ENCODE assay signal across 23 cellular contexts in genomic region chrX:134929813-134930212, GRCh38. TPM values are rescaled to one million over a fixed set of nuclear protein-coding genes. Genes with fewer than 3 reads are reported as not detected.
DNase-seq lines count a peak whose midpoint lies in the region; ATAC-seq, FAIRE-seq and TF ChIP-seq lines count a peak whose summit lies in the region.
"Had no signal": no experiment of that assay in that cellular context is flagged by ENCODE, and none has a peak within 500 bp of the region (broad histone marks: within the 10 kb centered on the region; RNA-seq: fewer than 3 reads in every experiment).

No MANE protein-coding gene starts in this region.

- peaks cover 24% of the 10 kb centered on the region for H3K4me1 ChIP-seq in astrocyte (ENCODE audit: insufficient read depth, low read length)
- H3K4me1 ChIP-seq: BE2C had no signal

- H4K20me1 ChIP-seq in astrocyte (ENCODE audit: insufficient read depth, low read length), result no peaks in the 10 kb centered on the region

- H3K4me3 ChIP-seq in astrocyte (ENCODE audit: insufficient read depth, low read depth, low read length), result no peak overlapping the region
- H3K4me3 ChIP-seq: ovary, skin epidermis had no signal

- ATAC-seq in GM18867 (IDR thresholded peaks at IDR 0.05; ENCODE audit: unreplicated experiment), result no peak

- no peaks in the 10 kb centered on the region for H3K36me3 ChIP-seq in astrocyte (ENCODE audit: insufficient read depth, low read length)
- H3K36me3 ChIP-seq: BE2C, ovary had no signal

- no peak overlapping the region for H3K9ac ChIP-seq in astrocyte (ENCODE audit: low read length)

- TF ChIP-seq CTCF in astrocyte (IDR thresholded peaks at IDR 0.05; ENCODE audit: insufficient read depth, low read depth, low read length), result no peak

- no peaks in the 10 kb centered on the region for H3K36me3 Mint-ChIP-seq in activated CD4-positive, alpha-beta T cell treated with anti-CD3 and anti-CD28 coated beads, Interleukin-2, amount 10 ng/mL, durations not matched to agents 24 days and 14 days (ENCODE audit: low read depth)
- H3K36me3 Mint-ChIP-seq in T-helper 2 cell treated with Interferon-gamma antibody and Interleukin-4, amounts not matched to agents 5 μg/mL and 100 μg/mL, for 36 hours (ENCODE audit: low read depth), result peaks cover 3% of the 10 kb centered on the region
- no peaks in the 10 kb centered on the region for H3K36me3 Mint-ChIP-seq in astrocyte (ENCODE audit: low read depth, unreplicated experiment)
- H3K36me3 Mint-ChIP-seq: type B pancreatic cell had no signal

- peak; percentile 78 for DNase-seq in activated CD4-positive, alpha-beta T cell treated with anti-CD3 and anti-CD28 coated beads, Interleukin-2, amount 10 ng/mL, durations not matched to agents 24 days and 14 days
- no peak for DNase-seq in activated CD4-positive, alpha-beta T cell treated with anti-CD3 and anti-CD28 coated beads, Interleukin-2, amount 50 U/mL, for 1 hour
- DNase-seq in ELR (ENCODE audit: low read depth) (peak; percentile 25), astrocyte (ENCODE audit: low read depth) (no peak), NCI-H187 (lab: John Stamatoyannopoulos, UW) (no peak), head of caudate nucleus (no peak)
- peak; percentile 17 for DNase-seq in T-helper 2 cell treated with Interferon-gamma antibody and Interleukin-4, amounts not matched to agents 5 μg/mL and 100 μg/mL, for 36 hours (ENCODE audit: low spot score)
- DNase-seq: activated CD4-positive, alpha-beta T cell treated with anti-CD3 and anti-CD28 coated beads, Interleukin-2, amount 50 U/mL, for 4 hours; activated T-cell treated with anti-CD3 and anti-CD28 coated beads, Interleukin-2, amount 50 U/mL, for 24 hours; BE2C; dermis blood vessel endothelial cell; DMS153; NCI-H1092 treated with DMSO at 0.1 percent for 48 hours; NCI-H1930; NCI-H526; nephron progenitor cell; ovary; substantia nigra had no signal

- H3K4me2 ChIP-seq in astrocyte (ENCODE audit: low read length), result no peak overlapping the region

- peaks cover 6% of the 10 kb centered on the region for H3K4me1 Mint-ChIP-seq in activated CD4-positive, alpha-beta T cell treated with anti-CD3 and anti-CD28 coated beads, Interleukin-2, amount 10 ng/mL, durations not matched to agents 24 days and 14 days
- H3K4me1 Mint-ChIP-seq in T-helper 2 cell treated with Interferon-gamma antibody and Interleukin-4, amounts not matched to agents 5 μg/mL and 100 μg/mL, for 36 hours (ENCODE audit: low read depth), result peaks cover 3% of the 10 kb centered on the region
- peaks cover 12% of the 10 kb centered on the region for H3K4me1 Mint-ChIP-seq in astrocyte (ENCODE audit: low read depth, unreplicated experiment)

- H3K9me3 ChIP-seq in astrocyte (ENCODE audit: insufficient read depth, low read depth, low read length), result no peaks in the 10 kb centered on the region
- H3K9me3 ChIP-seq: BE2C, ovary had no signal

- no peaks in the 10 kb centered on the region for H3K27me3 ChIP-seq in astrocyte (ENCODE audit: insufficient read depth, low read length)
- H3K27me3 ChIP-seq: BE2C, ovary had no signal

- no peaks in the 10 kb centered on the region for H3K79me2 ChIP-seq in astrocyte (ENCODE audit: insufficient read depth, low read length)

- no peak overlapping the region for H3K4me3 Mint-ChIP-seq in activated CD4-positive, alpha-beta T cell treated with anti-CD3 and anti-CD28 coated beads, Interleukin-2, amount 10 ng/mL, durations not matched to agents 24 days and 14 days
- no peak overlapping the region for H3K4me3 Mint-ChIP-seq in T-helper 2 cell treated with Interferon-gamma antibody and Interleukin-4, amounts not matched to agents 5 μg/mL and 100 μg/mL, for 36 hours
- no peak overlapping the region for H3K4me3 Mint-ChIP-seq in astrocyte (ENCODE audit: unreplicated experiment)
- H3K4me3 Mint-ChIP-seq: activated T-cell treated with anti-CD3 and anti-CD28 coated beads, Interleukin-2, amount 50 U/mL, for 24 hours; nephron progenitor cell; type B pancreatic cell had no signal

- no peaks in the 10 kb centered on the region for H3K9me3 Mint-ChIP-seq in activated CD4-positive, alpha-beta T cell treated with anti-CD3 and anti-CD28 coated beads, Interleukin-2, amount 10 ng/mL, durations not matched to agents 24 days and 14 days
- peaks cover 4% of the 10 kb centered on the region for H3K9me3 Mint-ChIP-seq in T-helper 2 cell treated with Interferon-gamma antibody and Interleukin-4, amounts not matched to agents 5 μg/mL and 100 μg/mL, for 36 hours
- H3K9me3 Mint-ChIP-seq in astrocyte (ENCODE audit: unreplicated experiment), result no peaks in the 10 kb centered on the region
- H3K9me3 Mint-ChIP-seq: activated T-cell treated with anti-CD3 and anti-CD28 coated beads, Interleukin-2, amount 50 U/mL, for 24 hours had no signal

- no peak overlapping the region for H3K27ac ChIP-seq in astrocyte (ENCODE audit: low read depth, low read length)
- H3K27ac ChIP-seq: ovary, skin epidermis had no signal

- FAIRE-seq in astrocyte (lab: Jason Lieb, UNC), result peak; percentile 20
- FAIRE-seq: frontal cortex, H1 had no signal

- no peaks in the 10 kb centered on the region for H3K27me3 Mint-ChIP-seq in activated CD4-positive, alpha-beta T cell treated with anti-CD3 and anti-CD28 coated beads, Interleukin-2, amount 10 ng/mL, durations not matched to agents 24 days and 14 days
- H3K27me3 Mint-ChIP-seq in T-helper 2 cell treated with Interferon-gamma antibody and Interleukin-4, amounts not matched to agents 5 μg/mL and 100 μg/mL, for 36 hours (ENCODE audit: low read depth), result peaks cover 2% of the 10 kb centered on the region
- H3K27me3 Mint-ChIP-seq in astrocyte (ENCODE audit: low read depth, unreplicated experiment), result no peaks in the 10 kb centered on the region

- intact Hi-C loops in activated CD4-positive, alpha-beta T cell treated with anti-CD3 and anti-CD28 coated beads, Interleukin-2, amount 10 ng/mL, durations not matched to agents 24 days and 14 days (cut with micrococcal nuclease), result no loop called here
- intact Hi-C loops in head of caudate nucleus (cut with DNase I), result no loop called here

- no peak overlapping the region for H3K27ac Mint-ChIP-seq in activated CD4-positive, alpha-beta T cell treated with anti-CD3 and anti-CD28 coated beads, Interleukin-2, amount 10 ng/mL, durations not matched to agents 24 days and 14 days
- no peak overlapping the region for H3K27ac Mint-ChIP-seq in T-helper 2 cell treated with Interferon-gamma antibody and Interleukin-4, amounts not matched to agents 5 μg/mL and 100 μg/mL, for 36 hours
- no peak overlapping the region for H3K27ac Mint-ChIP-seq in astrocyte (ENCODE audit: unreplicated experiment)
- H3K27ac Mint-ChIP-seq: activated T-cell treated with anti-CD3 and anti-CD28 coated beads, Interleukin-2, amount 50 U/mL, for 24 hours; nephron progenitor cell; type B pancreatic cell had no signal

- no peak overlapping the region for H2AFZ ChIP-seq in astrocyte (ENCODE audit: low read depth, low read length)

RNA-seq across cellular contexts. Expression of gene MOSPD1, which starts 14.8 kb away (rescaled TPM):
- 11.5 and 15.6 TPM in 2 replicates for total RNA-seq in activated CD4-positive, alpha-beta T cell treated with anti-CD3 and anti-CD28 coated beads, Interleukin-2, amount 10 ng/mL, durations not matched to agents 24 days and 14 days
- total RNA-seq in astrocyte, result 47.9 and 60.4 TPM in 2 replicates

Comparison
In these comparisons a context has a peak if more than half of its experiments do, and no peak if none do; other contexts are left out.
1. DNase-seq: peak in activated CD4-positive, alpha-beta T cell treated with anti-CD3 and anti-CD28 coated beads, Interleukin-2, amount 10 ng/mL, durations not matched to agents 24 days and 14 days (single experiment), ELR (single experiment) and T-helper 2 cell treated with Interferon-gamma antibody and Interleukin-4, amounts not matched to agents 5 μg/mL and 100 μg/mL, for 36 hours (single experiment); none in activated CD4-positive, alpha-beta T cell treated with anti-CD3 and anti-CD28 coated beads, Interleukin-2, amount 50 U/mL, for 1 hour (single experiment), astrocyte (single experiment), NCI-H187 (0 of 2) and head of caudate nucleus (0 of 42).